ENCODE assay signal across 1 cellular context in genomic region chr2:19504400-19505198, GRCh38.
TF ChIP-seq lines count a peak whose summit lies in the region.

No MANE protein-coding gene starts in this region.

TF ChIP-seq in HepG2, 621 proteins besides CTCF, POLR2A, EP300 and RAD21 (continued from another document):
- TF ChIP-seq RNF219 (CRISPR knock-in tag; IDR thresholded peaks at IDR 0.05) (no peak), AGO2 (optimal IDR thresholded peaks at IDR 0.05; ENCODE audit: low read depth, low read length) (no peak), BRD4 (CRISPR knock-in tag; IDR thresholded peaks at IDR 0.05) (0 out of 2 replicates have a peak, but pooled peaks have one; percentile 22), ZBTB21 (CRISPR knock-in tag; IDR thresholded peaks at IDR 0.05) (no peak), ATF1 (CRISPR knock-in tag; IDR thresholded peaks at IDR 0.05) (no peak), ZBTB43 (CRISPR knock-in tag; conservative IDR thresholded peaks at IDR 0.05) (peak; percentile 15; the same call in 1 of the 2 replicates), AHR (CRISPR knock-in tag; IDR thresholded peaks at IDR 0.05) (no peak), RARA (CRISPR knock-in tag; IDR thresholded peaks at IDR 0.05) (peak; percentile 83), ZNF496 (CRISPR knock-in tag; IDR thresholded peaks at IDR 0.05; ENCODE audit: insufficient replicate concordance) (no peak), RXRA (CRISPR knock-in tag; IDR thresholded peaks at IDR 0.05) (peak; percentile 65; the same call in 1 of the 2 replicates), ZNF382 (CRISPR knock-in tag; IDR thresholded peaks at IDR 0.05; ENCODE audit: borderline replicate concordance) (no peak), ZNF432 (CRISPR knock-in tag; IDR thresholded peaks at IDR 0.05; ENCODE audit: borderline replicate concordance) (no peak), ZNF570 (CRISPR knock-in tag; IDR thresholded peaks at IDR 0.05; ENCODE audit: borderline replicate concordance) (no peak), MYC (CRISPR knock-in tag; IDR thresholded peaks at IDR 0.05; ENCODE audit: borderline replicate concordance) (no peak), ZC3H4 (CRISPR knock-in tag; IDR thresholded peaks at IDR 0.05; ENCODE audit: borderline replicate concordance) (no peak), ZNF326 (CRISPR knock-in tag; IDR thresholded peaks at IDR 0.05; ENCODE audit: borderline replicate concordance) (no peak), FOXO4 (CRISPR knock-in tag; conservative IDR thresholded peaks at IDR 0.05) (no peak), ZSCAN5A (CRISPR knock-in tag; IDR thresholded peaks at IDR 0.05; ENCODE audit: borderline replicate concordance) (no peak), KLF13 (CRISPR knock-in tag; IDR thresholded peaks at IDR 0.05) (no peak), ZKSCAN5 (CRISPR knock-in tag; IDR thresholded peaks at IDR 0.05) (no peak), ZNF614 (CRISPR knock-in tag; IDR thresholded peaks at IDR 0.05; ENCODE audit: borderline replicate concordance) (peak; percentile 42; the same call in 1 of the 2 replicates), ZNF740 (CRISPR knock-in tag; IDR thresholded peaks at IDR 0.05) (no peak), MIXL1 (CRISPR knock-in tag; IDR thresholded peaks at IDR 0.05) (no peak; the same call in 1 of the 2 replicates), ZNF24 (IDR thresholded peaks at IDR 0.05) (no peak), ZNF18 (CRISPR knock-in tag; IDR thresholded peaks at IDR 0.05; ENCODE audit: insufficient replicate concordance) (no peak), YEATS4 (CRISPR knock-in tag; IDR thresholded peaks at IDR 0.05; ENCODE audit: borderline replicate concordance) (0 out of 2 replicates have a peak, but pooled peaks have one; percentile 8), SMAD1 (CRISPR knock-in tag; IDR thresholded peaks at IDR 0.05; ENCODE audit: borderline replicate concordance, low read depth) (no peak), ZNF224 (CRISPR knock-in tag; IDR thresholded peaks at IDR 0.05) (no peak), HBP1 (CRISPR knock-in tag; IDR thresholded peaks at IDR 0.05; ENCODE audit: low read depth) (no peak), ZNF350 (CRISPR knock-in tag; IDR thresholded peaks at IDR 0.05; ENCODE audit: borderline replicate concordance, low read depth) (no peak), IKZF1 (IDR thresholded peaks at IDR 0.05) (no peak), ZNF552 (CRISPR knock-in tag; IDR thresholded peaks at IDR 0.05; ENCODE audit: borderline replicate concordance) (no peak), HOXA5 (CRISPR knock-in tag; IDR thresholded peaks at IDR 0.05) (peak; percentile 56; the same call in 1 of the 2 replicates), MBD4 (IDR thresholded peaks at IDR 0.05; ENCODE audit: borderline replicate concordance, low read length) (no peak), NR1H2 (CRISPR knock-in tag; IDR thresholded peaks at IDR 0.05; ENCODE audit: borderline replicate concordance, low read depth) (no peak)
